In the genomic region with DNA sequence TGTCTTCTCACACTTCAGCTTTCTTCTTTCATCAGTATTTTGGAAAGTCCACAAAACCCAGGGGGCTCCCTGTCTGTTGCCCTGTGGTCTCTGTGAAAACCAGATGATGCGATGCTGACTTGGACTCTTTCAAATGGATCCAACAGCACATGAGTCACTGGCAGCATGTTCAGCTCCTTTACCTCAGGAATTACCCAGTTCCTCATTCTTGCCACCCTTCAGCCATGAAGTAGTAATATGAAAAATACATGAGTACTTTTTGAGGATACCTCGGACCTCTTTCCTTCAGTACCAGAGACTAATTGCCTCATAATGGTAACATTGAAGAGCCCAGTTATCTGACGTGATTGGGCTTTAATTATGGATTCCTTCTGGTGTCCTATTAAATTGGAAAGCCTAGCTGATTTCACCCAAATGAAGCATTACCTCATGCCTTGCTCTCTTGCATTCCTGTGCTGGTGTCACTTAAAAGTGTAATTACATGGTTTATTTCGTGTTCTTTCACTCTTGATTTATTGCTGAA, we compare ENCODE assay signal across 8 cellular contexts.
DNase-seq lines count a peak whose midpoint lies in the region; ATAC-seq and TF ChIP-seq lines count a peak whose summit lies in the region.

No MANE protein-coding gene starts in this region.

- no peak overlapping the region for H3K27ac ChIP-seq in thyroid gland
- H3K27ac ChIP-seq in PC-9 = no peak overlapping the region

- POLR2A ChIA-PET in PC-9 (lab: Charles Lee; ENCODE audit: unreplicated experiment) = no interaction called here

- H3K4me2 ChIP-seq in PC-9 = no peak overlapping the region

- no peak overlapping the region for H3K4me3 ChIP-seq in AG10803 (ENCODE audit: low read length)
- no peak overlapping the region for H3K4me3 ChIP-seq in thyroid gland (replicated peaks in 1 of 3)
- H3K4me3 ChIP-seq in PC-9 = no peak overlapping the region

- 80 to 84% methylated on average over 4 of the region's 4 CpGs for WGBS in thyroid gland, 2 donors

- H3K27me3 Mint-ChIP-seq in activated T-helper 17 cell treated with anti-CD3 and anti-CD28 coated beads, Interleukin-2, amount 50 U/mL, for 72 hours = no peaks in the 10 kb centered on the region

- H3K4me3 Mint-ChIP-seq in activated T-helper 17 cell treated with anti-CD3 and anti-CD28 coated beads, Interleukin-2, amount 50 U/mL, for 72 hours = peak overlapping the region; percentile 44

- no peaks in the 10 kb centered on the region for H3K9me3 Mint-ChIP-seq in activated T-helper 17 cell treated with anti-CD3 and anti-CD28 coated beads, Interleukin-2, amount 50 U/mL, for 72 hours

- CTCF ChIA-PET in PC-9 (lab: Charles Lee) = no interaction called here

- no peaks in the 10 kb centered on the region for H3K79me2 ChIP-seq in PC-9 (ENCODE audit: low read depth)

- no peaks in the 10 kb centered on the region for H3K9me2 ChIP-seq in PC-9 (ENCODE audit: insufficient read depth)

- TF ChIP-seq CTCF in AG10803 (conservative IDR thresholded peaks at IDR 0.05; ENCODE audit: low read length) (no peak), thyroid gland (IDR thresholded peaks at IDR 0.05) (no peak), PC-9 (conservative IDR thresholded peaks at IDR 0.05) (no peak)

- H3K9me3 ChIP-seq in thyroid gland (no peaks in the 10 kb centered on the region), PC-9 (ENCODE audit: insufficient read depth, low read depth) (no peaks in the 10 kb centered on the region)

- H4K20me1 ChIP-seq in PC-9 (ENCODE audit: insufficient read depth) = no peaks in the 10 kb centered on the region

- no peaks in the 10 kb centered on the region for H3K27me3 ChIP-seq in thyroid gland
- H3K27me3 ChIP-seq in PC-9 (ENCODE audit: insufficient read depth, low read depth) = no peaks in the 10 kb centered on the region

- H3K4me1 ChIP-seq in thyroid gland = peaks cover 0 to 6% of the 10 kb centered on the region in 2 donors
- no peaks in the 10 kb centered on the region for H3K4me1 ChIP-seq in PC-9 (replicated peaks; ENCODE audit: insufficient read depth)

- H3K36me3 ChIP-seq in thyroid gland (no peaks in the 10 kb centered on the region), PC-9 (ENCODE audit: low read depth) (no peaks in the 10 kb centered on the region)

- DNase-seq in AG10803 (ENCODE audit: low read depth) = peak; percentile 69
- peak; percentile 12 for DNase-seq in GM19240 (ENCODE audit: insufficient read length, low spot score)
- peak; percentile 62 for DNase-seq in stimulated activated CD4-positive, alpha-beta T cell treated with anti-CD3 and anti-CD28 coated beads, Interleukin-4, amount 100 ng/mL, for 24 hours
- no peak for DNase-seq in retina
- DNase-seq in thyroid gland = no peak
- no peak for DNase-seq in PC-9

- peak overlapping the region; percentile 58 for H3K27ac Mint-ChIP-seq in activated T-helper 17 cell treated with anti-CD3 and anti-CD28 coated beads, Interleukin-2, amount 50 U/mL, for 72 hours

- peaks cover 93% of the 10 kb centered on the region for H3K36me3 Mint-ChIP-seq in activated T-helper 17 cell treated with anti-CD3 and anti-CD28 coated beads, Interleukin-2, amount 50 U/mL, for 72 hours (ENCODE audit: low read depth)

- peaks cover 63% of the 10 kb centered on the region for H3K4me1 Mint-ChIP-seq in activated T-helper 17 cell treated with anti-CD3 and anti-CD28 coated beads, Interleukin-2, amount 50 U/mL, for 72 hours

- intact Hi-C loops in thyroid gland (cut with DNase I) (no loop called here), PC-9 (cut with micrococcal nuclease; ENCODE audit: unreplicated experiment) (no loop called here)

- no peak for TF ChIP-seq POLR2A in thyroid gland (IDR thresholded peaks at IDR 0.05)

- H2AFZ ChIP-seq in PC-9 = no peak overlapping the region

- BruUV-seq in PC-9 (replicated peaks; lab: Mats Ljungman, UMichigan) = no TSS peak

- no peaks in the 10 kb centered on the region for H3F3A ChIP-seq in PC-9 (ENCODE audit: insufficient read depth, low read depth)

- ATAC-seq in HG03159 (IDR thresholded peaks at IDR 0.05; ENCODE audit: unreplicated experiment) = peak; percentile 88
- ATAC-seq in activated T-helper 17 cell treated with anti-CD3 and anti-CD28 coated beads, Interleukin-2, amount 50 U/mL, for 72 hours (replicated peaks) = peak; percentile 69

Comparison
In these comparisons a context has a peak if more than half of its experiments do, and no peak if none do; other contexts are left out.
1. DNase-seq: peak in AG10803 (single experiment), GM19240 (single experiment) and stimulated activated CD4-positive, alpha-beta T cell treated with anti-CD3 and anti-CD28 coated beads, Interleukin-4, amount 100 ng/mL, for 24 hours (single experiment); none in retina (single experiment), thyroid gland (0 of 2) and PC-9 (0 of 2).